In the genomic region with DNA sequence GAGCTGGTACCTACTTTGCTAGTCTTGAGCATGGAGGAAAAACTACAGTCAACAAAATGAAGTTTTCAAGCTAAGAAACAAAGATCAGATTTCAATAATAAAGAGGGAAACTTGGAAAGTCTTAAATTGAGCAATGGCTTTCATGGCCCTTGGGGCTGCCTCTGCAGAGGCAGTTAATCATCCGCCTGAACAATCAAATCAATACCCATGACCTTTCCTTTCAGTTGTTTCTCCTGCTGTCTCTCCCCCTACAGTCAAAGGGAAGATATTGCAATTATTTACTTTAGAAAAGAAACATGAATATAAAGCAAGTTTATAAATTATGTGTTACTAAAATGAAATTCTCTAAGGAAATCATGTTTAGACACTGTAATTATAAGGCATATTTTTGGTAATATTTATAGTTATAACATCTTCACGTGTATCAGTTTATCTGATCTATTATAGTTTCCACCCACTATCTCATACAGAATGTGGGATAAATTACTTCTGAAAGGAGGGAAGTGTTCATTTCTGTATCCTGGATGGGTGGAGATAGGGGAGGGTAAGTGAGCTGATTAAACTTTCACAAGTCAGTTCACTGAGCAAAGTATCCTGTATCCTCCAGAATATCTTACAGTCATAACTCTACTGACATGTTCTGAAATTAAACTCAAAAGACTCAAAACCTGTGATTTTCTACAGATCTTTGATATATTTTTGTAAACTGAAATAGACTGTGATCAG, we compare ENCODE assay signal across 2 cellular contexts.
TF ChIP-seq lines count a peak whose summit lies in the region.

No MANE protein-coding gene starts in this region.

TF ChIP-seq in SK-N-SH, 30 proteins besides CTCF, POLR2A, EP300 and RAD21 (continued from another document):
- TF ChIP-seq, protein P1, sequence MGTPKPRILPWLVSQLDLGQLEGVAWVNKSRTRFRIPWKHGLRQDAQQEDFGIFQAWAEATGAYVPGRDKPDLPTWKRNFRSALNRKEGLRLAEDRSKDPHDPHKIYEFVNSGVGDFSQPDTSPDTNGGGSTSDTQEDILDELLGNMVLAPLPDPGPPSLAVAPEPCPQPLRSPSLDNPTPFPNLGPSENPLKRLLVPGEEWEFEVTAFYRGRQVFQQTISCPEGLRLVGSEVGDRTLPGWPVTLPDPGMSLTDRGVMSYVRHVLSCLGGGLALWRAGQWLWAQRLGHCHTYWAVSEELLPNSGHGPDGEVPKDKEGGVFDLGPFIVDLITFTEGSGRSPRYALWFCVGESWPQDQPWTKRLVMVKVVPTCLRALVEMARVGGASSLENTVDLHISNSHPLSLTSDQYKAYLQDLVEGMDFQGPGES (IDR thresholded peaks at IDR 0.05; ENCODE audit: low read depth, low read length): no peak

TF ChIP-seq in SK-N-SH treated with all-trans-retinoic acid at 6 μM for 48 hours, 23 proteins besides CTCF, POLR2A, EP300 and RAD21 (continued from another document):
- TF ChIP-seq, protein P2, sequence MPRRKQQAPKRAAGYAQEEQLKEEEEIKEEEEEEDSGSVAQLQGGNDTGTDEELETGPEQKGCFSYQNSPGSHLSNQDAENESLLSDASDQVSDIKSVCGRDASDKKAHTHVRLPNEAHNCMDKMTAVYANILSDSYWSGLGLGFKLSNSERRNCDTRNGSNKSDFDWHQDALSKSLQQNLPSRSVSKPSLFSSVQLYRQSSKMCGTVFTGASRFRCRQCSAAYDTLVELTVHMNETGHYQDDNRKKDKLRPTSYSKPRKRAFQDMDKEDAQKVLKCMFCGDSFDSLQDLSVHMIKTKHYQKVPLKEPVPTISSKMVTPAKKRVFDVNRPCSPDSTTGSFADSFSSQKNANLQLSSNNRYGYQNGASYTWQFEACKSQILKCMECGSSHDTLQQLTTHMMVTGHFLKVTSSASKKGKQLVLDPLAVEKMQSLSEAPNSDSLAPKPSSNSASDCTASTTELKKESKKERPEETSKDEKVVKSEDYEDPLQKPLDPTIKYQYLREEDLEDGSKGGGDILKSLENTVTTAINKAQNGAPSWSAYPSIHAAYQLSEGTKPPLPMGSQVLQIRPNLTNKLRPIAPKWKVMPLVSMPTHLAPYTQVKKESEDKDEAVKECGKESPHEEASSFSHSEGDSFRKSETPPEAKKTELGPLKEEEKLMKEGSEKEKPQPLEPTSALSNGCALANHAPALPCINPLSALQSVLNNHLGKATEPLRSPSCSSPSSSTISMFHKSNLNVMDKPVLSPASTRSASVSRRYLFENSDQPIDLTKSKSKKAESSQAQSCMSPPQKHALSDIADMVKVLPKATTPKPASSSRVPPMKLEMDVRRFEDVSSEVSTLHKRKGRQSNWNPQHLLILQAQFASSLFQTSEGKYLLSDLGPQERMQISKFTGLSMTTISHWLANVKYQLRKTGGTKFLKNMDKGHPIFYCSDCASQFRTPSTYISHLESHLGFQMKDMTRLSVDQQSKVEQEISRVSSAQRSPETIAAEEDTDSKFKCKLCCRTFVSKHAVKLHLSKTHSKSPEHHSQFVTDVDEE (CRISPR knock-in tag; IDR thresholded peaks at IDR 0.05): no peak
